16 cellular contexts compared by ENCODE assay signal in the genomic region with DNA sequence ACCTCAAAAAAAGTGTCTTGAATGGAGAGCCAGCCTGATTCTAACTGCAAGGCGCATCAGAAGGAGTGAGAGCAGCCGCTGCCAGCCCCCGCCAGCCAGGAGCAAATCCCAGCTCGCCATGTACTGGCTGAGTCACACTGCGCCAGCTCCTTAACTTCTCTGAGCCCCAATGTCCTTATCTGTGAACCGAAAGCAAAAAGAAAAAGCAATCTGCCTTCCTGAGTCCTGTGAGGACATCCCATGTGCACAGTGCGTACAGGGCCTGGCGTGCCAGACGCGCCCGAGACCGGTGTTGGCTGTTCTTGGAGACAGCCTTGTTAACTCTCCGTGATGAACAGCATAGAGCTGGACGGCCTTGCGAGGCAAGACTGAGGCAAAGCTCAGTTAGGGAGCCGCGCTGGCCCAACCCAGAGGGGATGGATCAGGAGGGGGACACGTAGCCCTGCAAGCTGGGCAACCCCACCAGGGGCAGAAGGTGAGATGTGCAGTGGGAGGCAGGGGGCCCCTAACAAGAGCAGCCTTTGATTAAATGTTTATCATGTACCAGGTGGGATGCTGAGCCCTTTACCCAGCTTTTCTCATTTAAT.
DNase-seq lines count a peak whose midpoint lies in the region; ATAC-seq, FAIRE-seq and TF ChIP-seq lines count a peak whose summit lies in the region.
"Had no signal": no experiment of that assay in that cellular context is flagged by ENCODE, and none has a peak within 500 bp of the region (broad histone marks: within the 10 kb centered on the region; RNA-seq: fewer than 3 reads in every experiment).

No MANE protein-coding gene starts in this region.

- H3K27ac Mint-ChIP-seq in activated CD8-positive, alpha-beta memory T cell treated with anti-CD3 and anti-CD28 coated beads, Interleukin-2, amount 10 ng/mL, durations not matched to agents 7 days and 5 days = no peak overlapping the region
- H3K27ac Mint-ChIP-seq: GM23338 had no signal

- H3K4me3 Mint-ChIP-seq in activated CD8-positive, alpha-beta memory T cell treated with anti-CD3 and anti-CD28 coated beads, Interleukin-2, amount 10 ng/mL, durations not matched to agents 7 days and 5 days = no peak overlapping the region
- H3K4me3 Mint-ChIP-seq: GM23338 had no signal

- H3K36me3 Mint-ChIP-seq in activated CD8-positive, alpha-beta memory T cell treated with anti-CD3 and anti-CD28 coated beads, Interleukin-2, amount 10 ng/mL, durations not matched to agents 7 days and 5 days = no peaks in the 10 kb centered on the region

- no peaks in the 10 kb centered on the region for H3K9me3 Mint-ChIP-seq in activated CD8-positive, alpha-beta memory T cell treated with anti-CD3 and anti-CD28 coated beads, Interleukin-2, amount 10 ng/mL, durations not matched to agents 7 days and 5 days (ENCODE audit: low read depth)
- H3K9me3 Mint-ChIP-seq: CD8-positive, alpha-beta memory T cell; GM23338 had no signal

- no peaks in the 10 kb centered on the region for H3K36me3 ChIP-seq in bronchial epithelial cell (ENCODE audit: control insufficient read depth, insufficient read depth, low read length)

- intact Hi-C loops in posterior cingulate gyrus (cut with DNase I) = loop anchor here (5.0 kb wide), 1 partner anchor 221 kb away; no protein-coding TSS in a partner anchor

- H3K27me3 ChIP-seq in bronchial epithelial cell (ENCODE audit: control insufficient read depth, insufficient read depth, low read length) = no peaks in the 10 kb centered on the region
- H3K27me3 ChIP-seq: BLaER1 had no signal

- H3K4me3 ChIP-seq in bronchial epithelial cell (ENCODE audit: low read depth, low read length) = no peak overlapping the region
- H3K4me3 ChIP-seq: BLaER1, GM23338 had no signal

- H3K27me3 Mint-ChIP-seq in activated CD8-positive, alpha-beta memory T cell treated with anti-CD3 and anti-CD28 coated beads, Interleukin-2, amount 10 ng/mL, durations not matched to agents 7 days and 5 days = no peaks in the 10 kb centered on the region

- peak; percentile 13 for FAIRE-seq in bronchial epithelial cell (lab: Jason Lieb, UNC)

- peak; percentile 42 for DNase-seq in activated CD8-positive, alpha-beta memory T cell treated with anti-CD3 and anti-CD28 coated beads, Interleukin-2, amount 50 U/mL, for 48 hours
- DNase-seq in activated CD8-positive, alpha-beta memory T cell treated with anti-CD3 and anti-CD28 coated beads, Interleukin-2, amount 10 ng/mL, durations not matched to agents 7 days and 5 days = no peak
- DNase-seq in bronchial epithelial cell (ENCODE audit: low read depth) (no peak), posterior cingulate gyrus (peak in 6 of 10 donors; percentile 38 to 95 (median 72)), GM10266 (ENCODE audit: extremely low spot score) (no peak), RWPE1 (ENCODE audit: low spot score) (no peak)
- DNase-seq in activated effector memory CD4-positive, alpha-beta T cell treated with Interleukin-2 at 50 U/mL for 16 hours = no peak
- DNase-seq: Caco-2; CD8-positive, alpha-beta memory T cell; DND-41; GF-D8; H7; IMR-90 had no signal

- TF ChIP-seq CTCF in bronchial epithelial cell (IDR thresholded peaks at IDR 0.05; ENCODE audit: insufficient read depth, low read length, severe bottlenecking) (no peak), GM10266 (IDR thresholded peaks at IDR 0.05; ENCODE audit: control insufficient read depth, insufficient read depth, low read depth, missing control alignments) (no peak), RWPE1 (conservative IDR thresholded peaks at IDR 0.05; ENCODE audit: low read depth) (no peak)

- no peak for ATAC-seq in activated CD8-positive, alpha-beta memory T cell treated with anti-CD3 and anti-CD28 coated beads, Interleukin-2, amount 10 ng/mL, durations not matched to agents 7 days and 5 days
- ATAC-seq: GM23338 had no signal

- CTCF ChIA-PET in activated CD8-positive, alpha-beta memory T cell treated with anti-CD3 and anti-CD28 coated beads, Interleukin-2, amount 10 ng/mL, durations not matched to agents 7 days and 5 days (lab: Charles Lee) = interaction anchor here (1.8 kb wide), 1 partner anchor 220 kb away, joined by 4 read pairs; no protein-coding TSS in a partner anchor
- CTCF ChIA-PET in RWPE1 (lab: Yijun Ruan, JAX) = interaction anchor here (1.3 kb wide), 1 partner anchor 224 kb away, joined by 7 read pairs; no protein-coding TSS in a partner anchor

- POLR2A ChIA-PET in RWPE1 (lab: Yijun Ruan, JAX; ENCODE audit: low non-redundant PET) = no interaction called here

- H3K27ac ChIP-seq in RWPE1 = no peak overlapping the region
- H3K27ac ChIP-seq: 22Rv1, BLaER1 had no signal

- H3K4me1 Mint-ChIP-seq in activated CD8-positive, alpha-beta memory T cell treated with anti-CD3 and anti-CD28 coated beads, Interleukin-2, amount 10 ng/mL, durations not matched to agents 7 days and 5 days = no peaks in the 10 kb centered on the region
- H3K4me1 Mint-ChIP-seq: CD8-positive, alpha-beta memory T cell; GM23338 had no signal

Comparison
In these comparisons a context has a peak if more than half of its experiments do, and no peak if none do; other contexts are left out.
1. DNase-seq: peak in activated CD8-positive, alpha-beta memory T cell treated with anti-CD3 and anti-CD28 coated beads, Interleukin-2, amount 50 U/mL, for 48 hours (single experiment) and posterior cingulate gyrus (6 of 10); none in activated CD8-positive, alpha-beta memory T cell treated with anti-CD3 and anti-CD28 coated beads, Interleukin-2, amount 10 ng/mL, durations not matched to agents 7 days and 5 days (single experiment), bronchial epithelial cell (single experiment), activated effector memory CD4-positive, alpha-beta T cell treated with Interleukin-2 at 50 U/mL for 16 hours (single experiment), GM10266 (single experiment) and RWPE1 (single experiment).